In genomic region chr21:45420623-45421041, GRCh38 we compare ENCODE assay signal across 9 cellular contexts. TPM values are rescaled to one million over a fixed set of nuclear protein-coding genes. Genes with fewer than 3 reads are reported as not detected.
DNase-seq lines count a peak whose midpoint lies in the region; ATAC-seq and TF ChIP-seq lines count a peak whose summit lies in the region.
"Had no signal": no experiment of that assay in that cellular context is flagged by ENCODE, and none has a peak within 500 bp of the region (broad histone marks: within the 10 kb centered on the region; RNA-seq: fewer than 3 reads in every experiment).

No MANE protein-coding gene starts in this region.

- intact Hi-C loops in right cardiac atrium (cut with DNase I): no loop called here

- H3K9me3 Mint-ChIP-seq in activated naive CD8-positive, alpha-beta T cell treated with anti-CD3 and anti-CD28 coated beads for 36 hours: no peaks in the 10 kb centered on the region

- peak; percentile 40 to 69 for ATAC-seq in right cardiac atrium

- H3K36me3 Mint-ChIP-seq in activated naive CD8-positive, alpha-beta T cell treated with anti-CD3 and anti-CD28 coated beads for 36 hours: no peaks in the 10 kb centered on the region

- H3K9me3 ChIP-seq in right cardiac atrium (ENCODE audit: control insufficient read depth, low read length): no peaks in the 10 kb centered on the region
- H3K9me3 ChIP-seq in MG63: no peaks in the 10 kb centered on the region

- no peak overlapping the region for H3K27ac Mint-ChIP-seq in activated naive CD8-positive, alpha-beta T cell treated with anti-CD3 and anti-CD28 coated beads for 36 hours

- H3K4me3 ChIP-seq in right cardiac atrium (ENCODE audit: low read length) (no peak overlapping the region), retinal pigment epithelial cell (ENCODE audit: low read length) (no peak overlapping the region), MG63 (no peak overlapping the region)

- no peaks in the 10 kb centered on the region for H3K27me3 ChIP-seq in right cardiac atrium (ENCODE audit: control insufficient read depth, insufficient read depth)
- no peaks in the 10 kb centered on the region for H3K27me3 ChIP-seq in MG63

- H3K36me3 ChIP-seq in MG63: no peaks in the 10 kb centered on the region

- H3K4me1 ChIP-seq in right cardiac atrium (ENCODE audit: control insufficient read depth, insufficient read depth, low read length): no peaks in the 10 kb centered on the region

- no peaks in the 10 kb centered on the region for H3K4me1 Mint-ChIP-seq in activated naive CD8-positive, alpha-beta T cell treated with anti-CD3 and anti-CD28 coated beads for 36 hours

- H3K4me3 Mint-ChIP-seq in activated naive CD8-positive, alpha-beta T cell treated with anti-CD3 and anti-CD28 coated beads for 36 hours: no peak overlapping the region

- DNase-seq in DMS79 treated with DMSO at 0.1 percent for 48 hours (lab: John Stamatoyannopoulos, UW): peak; percentile 42
- peak; percentile 71 for DNase-seq in SW480 (ENCODE audit: low spot score)
- peak; percentile 60 to 68 (median 61) for DNase-seq in right cardiac atrium
- DNase-seq in retinal pigment epithelial cell (ENCODE audit: low read depth): peak; percentile 94
- DNase-seq in NCI-H1105 (lab: John Stamatoyannopoulos, UW): no peak
- DNase-seq in activated naive CD8-positive, alpha-beta T cell treated with anti-CD3 and anti-CD28 coated beads for 36 hours: no peak
- no peak for DNase-seq in MG63
- no peak for DNase-seq in stimulated activated CD4-positive, alpha-beta T cell treated with anti-CD3 and anti-CD28 coated beads, Interleukin-12 subunit alpha, Interleukin-12 subunit beta, amount 100 ng/mL, for 4 hours
- DNase-seq: NCI-H187 had no signal

- 67% methylated on average over 8 of the region's 8 CpGs for WGBS in right cardiac atrium

- no peak for TF ChIP-seq CTCF in retinal pigment epithelial cell (conservative IDR thresholded peaks at IDR 0.05; ENCODE audit: low read depth, low read length)

- H3K27me3 Mint-ChIP-seq in activated naive CD8-positive, alpha-beta T cell treated with anti-CD3 and anti-CD28 coated beads for 36 hours: no peaks in the 10 kb centered on the region

- H3K27ac ChIP-seq in right cardiac atrium (ENCODE audit: low read length): peak overlapping the region; percentile 2

RNA-seq across cellular contexts. Expression of gene COL18A1, which starts 15.7 kb away (rescaled TPM):
- 100 to 1,000 TPM in 1 of 4 donors, 10 to 100 TPM in 3; 63.5 to 134 (median 84.6) TPM for total RNA-seq in right cardiac atrium
- polyA plus RNA-seq in right cardiac atrium: 52.3 TPM
- 1 to 10 TPM; 3.5 to 4.0 TPM for total RNA-seq in activated naive CD8-positive, alpha-beta T cell treated with anti-CD3 and anti-CD28 coated beads for 36 hours
- 22.4 and 26.4 TPM in 2 replicates for total RNA-seq in MG63 (2014; rRNA removed; shearing (Covaris generic); ENCODE audit: low replicate concordance)

Comparison
In these comparisons a context has a peak if more than half of its experiments do, and no peak if none do; other contexts are left out.
1. DNase-seq: peak in DMS79 treated with DMSO at 0.1 percent for 48 hours (single experiment), SW480 (single experiment), right cardiac atrium (3 of 3) and retinal pigment epithelial cell (single experiment); none in NCI-H1105 (single experiment), activated naive CD8-positive, alpha-beta T cell treated with anti-CD3 and anti-CD28 coated beads for 36 hours (single experiment), MG63 (single experiment) and stimulated activated CD4-positive, alpha-beta T cell treated with anti-CD3 and anti-CD28 coated beads, Interleukin-12 subunit alpha, Interleukin-12 subunit beta, amount 100 ng/mL, for 4 hours (single experiment).